ENCODE assay signal across 1 cellular context in genomic region chr1:88891318-88892145, GRCh38.
A peak's percentile ranks its signal among the peaks of the same experiment; 100 is the strongest.
TF ChIP-seq lines count a peak whose summit lies in the region.

Gene GTF2B (minus strand): TSS chr1:88891567. CDS start chr1:88891499, 68 bp downstream.

TF ChIP-seq in K562, 482 proteins besides CTCF, POLR2A, EP300 and RAD21 (continued from another document):
- TF ChIP-seq ZKSCAN1 (IDR thresholded peaks at IDR 0.05; ENCODE audit: low read depth, low read length) = peak; percentile 70; the same call in 1 of the 2 replicates
- TF ChIP-seq ZNF407 (IDR thresholded peaks at IDR 0.05; ENCODE audit: low read depth) = peak; percentile 98
- TF ChIP-seq CLOCK (CRISPR knock-in tag; IDR thresholded peaks at IDR 0.05; ENCODE audit: borderline replicate concordance) = no peak
- TF ChIP-seq, protein P1, sequence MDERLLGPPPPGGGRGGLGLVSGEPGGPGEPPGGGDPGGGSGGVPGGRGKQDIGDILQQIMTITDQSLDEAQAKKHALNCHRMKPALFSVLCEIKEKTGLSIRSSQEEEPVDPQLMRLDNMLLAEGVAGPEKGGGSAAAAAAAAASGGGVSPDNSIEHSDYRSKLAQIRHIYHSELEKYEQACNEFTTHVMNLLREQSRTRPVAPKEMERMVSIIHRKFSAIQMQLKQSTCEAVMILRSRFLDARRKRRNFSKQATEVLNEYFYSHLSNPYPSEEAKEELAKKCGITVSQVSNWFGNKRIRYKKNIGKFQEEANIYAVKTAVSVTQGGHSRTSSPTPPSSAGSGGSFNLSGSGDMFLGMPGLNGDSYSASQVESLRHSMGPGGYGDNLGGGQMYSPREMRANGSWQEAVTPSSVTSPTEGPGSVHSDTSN (CRISPR knock-in tag; IDR thresholded peaks at IDR 0.05; ENCODE audit: low read depth) = no peak
- TF ChIP-seq, protein P1 (tag; conservative IDR thresholded peaks at IDR 0.05; ENCODE audit: low read depth) = no peak
- peak; percentile 24 for TF ChIP-seq U2AF1 (optimal IDR thresholded peaks at IDR 0.05; ENCODE audit: low read depth, low read length)
- TF ChIP-seq KAT7 (CRISPR knock-in tag; IDR thresholded peaks at IDR 0.05; ENCODE audit: borderline replicate concordance) = peak; percentile 48; the same call in 1 of the 2 replicates
- TF ChIP-seq NR2C2 (CRISPR knock-in tag; IDR thresholded peaks at IDR 0.05) = no peak
- peak; percentile 66 for TF ChIP-seq NR2C2 (tag; IDR thresholded peaks at IDR 0.05)
TF ChIP-seq in K562: peak in this region for 165.
